31 cellular contexts compared by ENCODE assay signal in the genomic region with DNA sequence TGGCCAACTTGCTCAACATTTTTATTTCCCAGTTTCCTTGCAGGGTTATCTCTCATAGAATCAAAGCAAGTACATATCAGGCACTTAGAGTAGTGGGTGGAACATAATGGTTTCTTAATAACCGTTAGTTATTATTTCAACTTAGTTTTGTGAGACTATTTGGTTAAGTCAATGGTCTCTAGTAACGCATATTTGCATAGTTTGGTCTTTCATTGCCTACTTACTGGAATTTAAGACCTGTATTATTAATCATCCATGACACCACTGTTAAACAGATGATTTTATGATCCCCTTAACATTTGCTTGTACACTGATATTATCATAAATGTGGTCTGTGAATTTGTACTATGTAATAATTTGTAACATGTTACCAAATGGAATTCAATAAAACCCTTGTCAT.
DNase-seq lines count a peak whose midpoint lies in the region; ATAC-seq lines count a peak whose summit lies in the region.
"Had no signal": no experiment of that assay in that cellular context is flagged by ENCODE, and none has a peak within 500 bp of the region (broad histone marks: within the 10 kb centered on the region; RNA-seq: fewer than 3 reads in every experiment).

No MANE protein-coding gene starts in this region.

- no peak for ATAC-seq in HG02852 (IDR thresholded peaks at IDR 0.05; ENCODE audit: unreplicated experiment)
- ATAC-seq: A549; CD8-positive, alpha-beta T cell had no signal

- DNase-seq in NCI-H526 (lab: John Stamatoyannopoulos, UW) (peak; percentile 45 to 61), NCI-H526 treated with DMSO at 0.1 percent for 48 hours (lab: John Stamatoyannopoulos, UW) (peak; percentile 87), SK-N-MC (ENCODE audit: low read depth, low spot score) (peak; percentile 65), amniotic stem cell (lab: John Stamatoyannopoulos, UW) (no peak), GDM1 (lab: John Stamatoyannopoulos, UW) (no peak)
- DNase-seq: 8988T; ACHN; AML-193; BE2C; C1 segment of cervical spinal cord; Caco-2; Calu3; CD4-positive, alpha-beta memory T cell; CD4-positive, alpha-beta T cell; CD4-positive, CD25-positive, alpha-beta regulatory T cell; CD8-positive, alpha-beta memory T cell; CD8-positive, alpha-beta T cell; COR-L47; DMS 273 treated with DMSO at 0.1 percent for 48 hours; DMS153; DMS53; DMS79; DMS79 treated with DMSO at 0.1 percent for 48 hours; DND-41; EL had no signal

- H3K9ac ChIP-seq in SK-N-MC (ENCODE audit: insufficient read length) = no peak overlapping the region
- H3K9ac ChIP-seq: BLaER1; BLaER1 treated with 17β-estradiol and CSF1 and Interleukin-3, amounts not matched to agents 10 nM and 100 nM had no signal

- H3K36me3 ChIP-seq in SK-N-MC (ENCODE audit: insufficient read depth, low read length) = no peaks in the 10 kb centered on the region
- H3K36me3 ChIP-seq: BE2C; BLaER1; BLaER1 treated with 17β-estradiol and CSF1 and Interleukin-3, amounts not matched to agents 10 nM and 100 nM had no signal

- peak overlapping the region; percentile 44 for H3K27ac ChIP-seq in SK-N-MC
- H3K27ac ChIP-seq: 22Rv1; A549; BLaER1; BLaER1 treated with 17β-estradiol and CSF1 and Interleukin-3, amounts not matched to agents 10 nM and 100 nM; C4-2B had no signal

- no peaks in the 10 kb centered on the region for H3K9me3 ChIP-seq in SK-N-MC (ENCODE audit: low read depth, low read length)
- H3K9me3 ChIP-seq: A549; BE2C; BLaER1; BLaER1 treated with 17β-estradiol and CSF1 and Interleukin-3, amounts not matched to agents 10 nM and 100 nM; Caco-2 had no signal

- H3K4me3 ChIP-seq in SK-N-MC = 0 out of 2 replicates have a peak overlapping the region, but pooled peaks have one; percentile 4
- H3K4me3 ChIP-seq: A549; BLaER1; BLaER1 treated with 17β-estradiol and CSF1 and Interleukin-3, amounts not matched to agents 10 nM and 100 nM had no signal

Comparison
In these comparisons a context has a peak if more than half of its experiments do, and no peak if none do; other contexts are left out.
1. DNase-seq: peak in NCI-H526 (2 of 2), NCI-H526 treated with DMSO at 0.1 percent for 48 hours (single experiment) and SK-N-MC (single experiment); none in amniotic stem cell (single experiment) and GDM1 (single experiment).